In genomic region chr1:1067284-1068076, GRCh38 we compare ENCODE assay signal across 11 cellular contexts. TPM values are rescaled to one million over a fixed set of nuclear protein-coding genes. Genes with fewer than 3 reads are reported as not detected.
DNase-seq lines count a peak whose midpoint lies in the region; ATAC-seq lines count a peak whose summit lies in the region.
"Had no signal": no experiment of that assay in that cellular context is flagged by ENCODE, and none has a peak within 500 bp of the region (broad histone marks: within the 10 kb centered on the region; RNA-seq: fewer than 3 reads in every experiment).

No MANE protein-coding gene starts in this region.

- H3K14ac ChIP-seq in mesenchymal stem cell (ENCODE audit: low read length in 2 of 2): no peak overlapping the region

- H4K91ac ChIP-seq in mesenchymal stem cell (ENCODE audit: low read length): no peak overlapping the region

- no peaks in the 10 kb centered on the region for H3K9me3 Mint-ChIP-seq in CD8-positive, alpha-beta memory T cell
- no peaks in the 10 kb centered on the region for H3K9me3 Mint-ChIP-seq in activated CD4-positive, alpha-beta memory T cell treated with anti-CD3 and anti-CD28 coated beads for 36 hours
- H3K9me3 Mint-ChIP-seq: naive B cell had no signal

- H3K27me3 Mint-ChIP-seq in CD8-positive, alpha-beta memory T cell: peaks cover under 1 to 2% of the 10 kb centered on the region in 2 donors
- peaks cover 5% of the 10 kb centered on the region for H3K27me3 Mint-ChIP-seq in activated CD4-positive, alpha-beta memory T cell treated with anti-CD3 and anti-CD28 coated beads for 36 hours

- no peak overlapping the region for H3K18ac ChIP-seq in mesenchymal stem cell (ENCODE audit: low read depth in 1 of 2, low read length in 2 of 2)

- no peaks in the 10 kb centered on the region for H3K9me3 ChIP-seq in CD8-positive, alpha-beta memory T cell (ENCODE audit: low read length)
- H3K9me3 ChIP-seq in mesenchymal stem cell (ENCODE audit: control insufficient read depth, low read length): no peaks in the 10 kb centered on the region
- H3K9me3 ChIP-seq: thoracic aorta had no signal

- H3K4me2 ChIP-seq in mesenchymal stem cell (ENCODE audit: low read length, poor library complexity, severe bottlenecking): no peak overlapping the region

- intact Hi-C loops in activated CD4-positive, alpha-beta memory T cell treated with anti-CD3 and anti-CD28 coated beads for 36 hours (cut with micrococcal nuclease): loop anchor here (10.0 kb wide), 1 partner anchor 103 kb away; the partner anchor contains the start of genes KLHL17 and PLEKHN1

- H3K79me1 ChIP-seq in mesenchymal stem cell (replicated peaks; ENCODE audit: low read length, poor library complexity, severe bottlenecking): peaks cover 3% of the 10 kb centered on the region

- peaks cover 21% of the 10 kb centered on the region for H3K4me1 ChIP-seq in CD8-positive, alpha-beta memory T cell (ENCODE audit: insufficient read depth, low read length)
- H3K4me1 ChIP-seq in mesenchymal stem cell (ENCODE audit: control insufficient read depth, insufficient read depth, low read depth, low read length): peaks cover 54% of the 10 kb centered on the region

- peak overlapping the region in 5 of 7 donors; percentile 55 to 86 (median 70) for H3K4me3 Mint-ChIP-seq in CD8-positive, alpha-beta memory T cell
- H3K4me3 Mint-ChIP-seq in activated CD4-positive, alpha-beta memory T cell treated with anti-CD3 and anti-CD28 coated beads for 36 hours: peak overlapping the region; percentile 77

- H3K4me1 Mint-ChIP-seq in CD8-positive, alpha-beta memory T cell: peaks cover 0 to 20% (median 2%) of the 10 kb centered on the region in 3 donors
- H3K4me1 Mint-ChIP-seq in activated CD4-positive, alpha-beta memory T cell treated with anti-CD3 and anti-CD28 coated beads for 36 hours (ENCODE audit: low read depth): peaks cover 34% of the 10 kb centered on the region

- H3K27ac Mint-ChIP-seq in CD8-positive, alpha-beta memory T cell: no peak overlapping the region
- H3K27ac Mint-ChIP-seq in activated CD4-positive, alpha-beta memory T cell treated with anti-CD3 and anti-CD28 coated beads for 36 hours: no peak overlapping the region

- H2BK15ac ChIP-seq in mesenchymal stem cell (ENCODE audit: low read depth, poor library complexity, severe bottlenecking): no peak overlapping the region

- H3K23ac ChIP-seq in mesenchymal stem cell (ENCODE audit: low read length in 2 of 2): no peak overlapping the region

- H3K36me3 Mint-ChIP-seq in CD8-positive, alpha-beta memory T cell: no peaks in the 10 kb centered on the region
- H3K36me3 Mint-ChIP-seq in activated CD4-positive, alpha-beta memory T cell treated with anti-CD3 and anti-CD28 coated beads for 36 hours: peaks cover 2% of the 10 kb centered on the region
- H3K36me3 Mint-ChIP-seq: naive B cell had no signal

- H3K4me3 ChIP-seq in CD8-positive, alpha-beta memory T cell (ENCODE audit: low read length): no peak overlapping the region
- H3K4me3 ChIP-seq in mesenchymal stem cell (ENCODE audit: insufficient read depth in 1 of 2, low read depth in 1 of 2, low read length in 2 of 2): peak overlapping the region in 1 of 2 experiments; percentile 2

- H2BK5ac ChIP-seq in mesenchymal stem cell (ENCODE audit: low read depth, low read length, poor library complexity, severe bottlenecking): no peak overlapping the region

- no peak overlapping the region for H2AK5ac ChIP-seq in mesenchymal stem cell (ENCODE audit: low read length, severe bottlenecking)

- no peak overlapping the region for H2BK12ac ChIP-seq in mesenchymal stem cell (ENCODE audit: low read length in 2 of 2)

- WGBS in mesenchymal stem cell: 95% methylated on average over 69 of the region's 70 CpGs

- H3K27me3 ChIP-seq in CD8-positive, alpha-beta memory T cell (ENCODE audit: insufficient read depth, low read length, poor library complexity, severe bottlenecking): no peaks in the 10 kb centered on the region
- H3K27me3 ChIP-seq in mesenchymal stem cell (ENCODE audit: control insufficient read depth in 1 of 2, insufficient read depth in 1 of 2, low read length in 2 of 2): peaks cover 0 to 65% of the 10 kb centered on the region in 2 experiments

- H3K9ac ChIP-seq in mesenchymal stem cell (ENCODE audit: low read length): no peak overlapping the region

- H3K27ac ChIP-seq in CD8-positive, alpha-beta memory T cell (ENCODE audit: low read depth, low read length): no peak overlapping the region
- no peak overlapping the region for H3K27ac ChIP-seq in mesenchymal stem cell (ENCODE audit: low read length, poor library complexity, severe bottlenecking)
- H3K27ac ChIP-seq: coronary artery, thoracic aorta had no signal

- POLR2A ChIA-PET in CD8-positive, alpha-beta memory T cell (lab: Charles Lee): no interaction called here
- POLR2A ChIA-PET in activated CD4-positive, alpha-beta memory T cell treated with anti-CD3 and anti-CD28 coated beads for 36 hours (lab: Charles Lee): no interaction called here

- H3K36me3 ChIP-seq in CD8-positive, alpha-beta memory T cell (ENCODE audit: insufficient read depth, low read length): no peaks in the 10 kb centered on the region
- peaks cover 0 to 12% of the 10 kb centered on the region in 2 experiments for H3K36me3 ChIP-seq in mesenchymal stem cell (ENCODE audit: control insufficient read depth in 1 of 2, insufficient read depth in 2 of 2, low read depth in 1 of 2, low read length in 2 of 2)
- H3K36me3 ChIP-seq: thoracic aorta had no signal

- no peak overlapping the region for H2AFZ ChIP-seq in mesenchymal stem cell (ENCODE audit: low read depth, low read length)

- DNase-seq in CD8-positive, alpha-beta memory T cell: no peak
- DNase-seq in DMS79 treated with DMSO at 0.1 percent for 48 hours (lab: John Stamatoyannopoulos, UW) (peak; percentile 27), mesenchymal stem cell (no peak), OCI-M1 (lab: John Stamatoyannopoulos, UW) (no peak)
- no peak for DNase-seq in activated CD4-positive, alpha-beta memory T cell treated with anti-CD3 and anti-CD28 coated beads for 36 hours
- DNase-seq: naive B cell, NCI-H1092 treated with DMSO at 0.1 percent for 48 hours had no signal

- peak overlapping the region; percentile 58 for H4K8ac ChIP-seq in mesenchymal stem cell (ENCODE audit: low read length)

- CTCF ChIA-PET in CD8-positive, alpha-beta memory T cell (lab: Charles Lee): no interaction called here
- CTCF ChIA-PET in activated CD4-positive, alpha-beta memory T cell treated with anti-CD3 and anti-CD28 coated beads for 36 hours (lab: Charles Lee): interaction anchor here (0.8 kb wide), 1 partner anchor 83 kb away, joined by 3 read pairs; no protein-coding TSS in a partner anchor

- no peak overlapping the region for H3K4ac ChIP-seq in mesenchymal stem cell (ENCODE audit: low read depth in 1 of 2, low read length in 2 of 2)

- no peak overlapping the region for H2BK120ac ChIP-seq in mesenchymal stem cell (ENCODE audit: low read depth, low read length)

- no peak for ATAC-seq in HG03457 (IDR thresholded peaks at IDR 0.05; ENCODE audit: unreplicated experiment)
- no peak for ATAC-seq in GM19324 (IDR thresholded peaks at IDR 0.05; ENCODE audit: low FRiP score, unreplicated experiment)

RNA-seq across cellular contexts. Expression of gene RNF223, which starts 6.6 kb away (rescaled TPM):
- total RNA-seq in CD8-positive, alpha-beta memory T cell: not detected
- not detected for polyA plus RNA-seq in CD8-positive, alpha-beta memory T cell
- not detected for total RNA-seq in activated CD4-positive, alpha-beta memory T cell treated with anti-CD3 and anti-CD28 coated beads for 36 hours
- not detected for polyA plus RNA-seq in mesenchymal stem cell (2013, experiment 1 of 2)
- not detected for polyA plus RNA-seq in mesenchymal stem cell (2013, experiment 2 of 2)

RNA-seq across cellular contexts. Expression of gene AGRN, which starts 47.6 kb away (rescaled TPM):
- total RNA-seq in CD8-positive, alpha-beta memory T cell: 1 to 10 TPM; 7.1 to 8.0 TPM
- polyA plus RNA-seq in CD8-positive, alpha-beta memory T cell: not detected
- total RNA-seq in activated CD4-positive, alpha-beta memory T cell treated with anti-CD3 and anti-CD28 coated beads for 36 hours: 10 to 100 TPM; 33.2 to 35.6 TPM
- 64.9 TPM for polyA plus RNA-seq in mesenchymal stem cell (2013, experiment 1 of 2)
- polyA plus RNA-seq in mesenchymal stem cell (2013, experiment 2 of 2): 62.3 TPM

RNA-seq across cellular contexts. Expression of gene C1orf159, which starts 48.4 kb away (rescaled TPM):
- 10 to 100 TPM; 18.7 to 20.8 TPM for total RNA-seq in CD8-positive, alpha-beta memory T cell
- polyA plus RNA-seq in CD8-positive, alpha-beta memory T cell: 7.9 TPM
- total RNA-seq in activated CD4-positive, alpha-beta memory T cell treated with anti-CD3 and anti-CD28 coated beads for 36 hours: 10 to 100 TPM; 19.5 to 20.5 TPM
- polyA plus RNA-seq in mesenchymal stem cell (2013, experiment 1 of 2): 7.6 TPM
- polyA plus RNA-seq in mesenchymal stem cell (2013, experiment 2 of 2): 7.7 TPM

RNA-seq across cellular contexts. Expression of gene ISG15, which starts 54.2 kb away (rescaled TPM):
- 10 to 100 TPM; 16.9 to 20.4 TPM for total RNA-seq in CD8-positive, alpha-beta memory T cell
- 250 TPM for polyA plus RNA-seq in CD8-positive, alpha-beta memory T cell
- 100 to 1,000 TPM in 1 of 2 experiments, 10 to 100 TPM in 1; 96.9 to 108 TPM for total RNA-seq in activated CD4-positive, alpha-beta memory T cell treated with anti-CD3 and anti-CD28 coated beads for 36 hours
- 70.3 TPM for polyA plus RNA-seq in mesenchymal stem cell (2013, experiment 1 of 2)
- 75.0 TPM for polyA plus RNA-seq in mesenchymal stem cell (2013, experiment 2 of 2)
